In genomic region chr4:574346-575161, GRCh38 we compare ENCODE assay signal across 12 cellular contexts. TPM values are rescaled to one million over a fixed set of nuclear protein-coding genes. Genes with fewer than 3 reads are reported as not detected.
DNase-seq lines count a peak whose midpoint lies in the region; ATAC-seq lines count a peak whose summit lies in the region.
"Had no signal": no experiment of that assay in that cellular context is flagged by ENCODE, and none has a peak within 500 bp of the region (broad histone marks: within the 10 kb centered on the region; RNA-seq: fewer than 3 reads in every experiment).

No MANE protein-coding gene starts in this region.

- DNase-seq in activated naive CD8-positive, alpha-beta T cell treated with anti-CD3 and anti-CD28 coated beads, Interleukin-2, amount 10 ng/mL, durations not matched to agents 7 days and 5 days = no peak
- no peak for DNase-seq in activated naive CD8-positive, alpha-beta T cell treated with anti-CD3 and anti-CD28 coated beads, Interleukin-2, amount 50 U/mL, for 24 hours
- DNase-seq in T-cell (no peak), iPS DF 6.9 (ENCODE audit: low read depth, low spot score) (no peak), DMS153 (lab: John Stamatoyannopoulos, UW) (no peak), retina (no peak), T-helper 2 cell (no peak)
- DNase-seq: NCI-H1436, NCI-H524 treated with DMSO at 0.1 percent for 48 hours had no signal

- H3K4me1 Mint-ChIP-seq in activated naive CD8-positive, alpha-beta T cell treated with anti-CD3 and anti-CD28 coated beads, Interleukin-2, amount 10 ng/mL, durations not matched to agents 7 days and 5 days = peaks cover 10% of the 10 kb centered on the region
- peaks cover 13% of the 10 kb centered on the region for H3K4me1 Mint-ChIP-seq in activated naive CD8-positive, alpha-beta T cell treated with anti-CD3 and anti-CD28 coated beads, Interleukin-2, amount 50 U/mL, for 24 hours
- H3K4me1 Mint-ChIP-seq in T-cell = peaks cover 13 to 15% (median 15%) of the 10 kb centered on the region in 3 donors
- H3K4me1 Mint-ChIP-seq in stimulated activated memory B cell treated with anti-CD40 and anti-IgM and Interleukin-4, amounts not matched to agents 10 μg/mL and 1 μg/mL and 100 μg/mL, for 72 hours = peaks cover 25% of the 10 kb centered on the region

- peaks cover 10% of the 10 kb centered on the region for H3K9me3 Mint-ChIP-seq in activated naive CD8-positive, alpha-beta T cell treated with anti-CD3 and anti-CD28 coated beads, Interleukin-2, amount 10 ng/mL, durations not matched to agents 7 days and 5 days
- no peaks in the 10 kb centered on the region for H3K9me3 Mint-ChIP-seq in activated naive CD8-positive, alpha-beta T cell treated with anti-CD3 and anti-CD28 coated beads, Interleukin-2, amount 50 U/mL, for 24 hours
- H3K9me3 Mint-ChIP-seq in T-cell = peaks cover 0 to 4% (median 0%) of the 10 kb centered on the region in 3 donors
- H3K9me3 Mint-ChIP-seq in stimulated activated memory B cell treated with anti-CD40 and anti-IgM and Interleukin-4, amounts not matched to agents 10 μg/mL and 1 μg/mL and 100 μg/mL, for 72 hours = peaks cover 9% of the 10 kb centered on the region

- CTCF ChIA-PET in T-cell (lab: Charles Lee) = no interaction called here

- H3K4me3 ChIP-seq in iPS DF 6.9 (ENCODE audit: low read length) = peak overlapping the region; percentile 18; the same call in 1 of the 2 replicates

- H3K9me3 ChIP-seq in iPS DF 6.9 (ENCODE audit: control insufficient read depth, insufficient read depth, low read length) = no peaks in the 10 kb centered on the region

- H3K27ac ChIP-seq in iPS DF 6.9 (ENCODE audit: low read length) = no peak overlapping the region

- POLR2A ChIA-PET in activated naive CD8-positive, alpha-beta T cell treated with anti-CD3 and anti-CD28 coated beads, Interleukin-2, amount 10 ng/mL, durations not matched to agents 7 days and 5 days (lab: Charles Lee) = no interaction called here
- POLR2A ChIA-PET in T-cell (lab: Charles Lee) = no interaction called here

- H3K36me3 ChIP-seq in iPS DF 6.9 (ENCODE audit: control insufficient read depth, insufficient read depth, low read length) = no peaks in the 10 kb centered on the region

- H3K27ac Mint-ChIP-seq in activated naive CD8-positive, alpha-beta T cell treated with anti-CD3 and anti-CD28 coated beads, Interleukin-2, amount 10 ng/mL, durations not matched to agents 7 days and 5 days = peak overlapping the region; percentile 63
- no peak overlapping the region for H3K27ac Mint-ChIP-seq in activated naive CD8-positive, alpha-beta T cell treated with anti-CD3 and anti-CD28 coated beads, Interleukin-2, amount 50 U/mL, for 24 hours
- no peak overlapping the region for H3K27ac Mint-ChIP-seq in T-cell
- peak overlapping the region; percentile 20 for H3K27ac Mint-ChIP-seq in stimulated activated memory B cell treated with anti-CD40 and anti-IgM and Interleukin-4, amounts not matched to agents 10 μg/mL and 1 μg/mL and 100 μg/mL, for 72 hours

- WGBS in iPS DF 6.9 (ENCODE audit: insufficient coverage, insufficient read length) = no CpG with 5 or more reads among the region's 68 CpGs

- ATAC-seq in activated naive CD8-positive, alpha-beta T cell treated with anti-CD3 and anti-CD28 coated beads, Interleukin-2, amount 10 ng/mL, durations not matched to agents 7 days and 5 days (ENCODE audit: low read depth) = no peak
- ATAC-seq in activated naive CD8-positive, alpha-beta T cell treated with anti-CD3 and anti-CD28 coated beads, Interleukin-2, amount 50 U/mL, for 24 hours = no peak
- no peak for ATAC-seq in T-cell (replicated peaks in 1 of 4)
- ATAC-seq in stimulated activated memory B cell treated with anti-CD40 and anti-IgM and Interleukin-4, amounts not matched to agents 10 μg/mL and 1 μg/mL and 100 μg/mL, for 72 hours = no peak

- peaks cover 46% of the 10 kb centered on the region for H3K27me3 ChIP-seq in iPS DF 6.9 (ENCODE audit: control insufficient read depth, insufficient read depth, low read length)

- H3K36me3 Mint-ChIP-seq in activated naive CD8-positive, alpha-beta T cell treated with anti-CD3 and anti-CD28 coated beads, Interleukin-2, amount 10 ng/mL, durations not matched to agents 7 days and 5 days = peaks cover 7% of the 10 kb centered on the region
- no peaks in the 10 kb centered on the region for H3K36me3 Mint-ChIP-seq in activated naive CD8-positive, alpha-beta T cell treated with anti-CD3 and anti-CD28 coated beads, Interleukin-2, amount 50 U/mL, for 24 hours (ENCODE audit: low read depth)
- H3K36me3 Mint-ChIP-seq in T-cell = no peaks in the 10 kb centered on the region
- peaks cover 11% of the 10 kb centered on the region for H3K36me3 Mint-ChIP-seq in stimulated activated memory B cell treated with anti-CD40 and anti-IgM and Interleukin-4, amounts not matched to agents 10 μg/mL and 1 μg/mL and 100 μg/mL, for 72 hours

- peaks cover 6% of the 10 kb centered on the region for H3K4me1 ChIP-seq in iPS DF 6.9 (ENCODE audit: control insufficient read depth, insufficient read depth, low read length)

- H3K4me3 Mint-ChIP-seq in activated naive CD8-positive, alpha-beta T cell treated with anti-CD3 and anti-CD28 coated beads, Interleukin-2, amount 10 ng/mL, durations not matched to agents 7 days and 5 days = peak overlapping the region; percentile 54
- no peak overlapping the region for H3K4me3 Mint-ChIP-seq in activated naive CD8-positive, alpha-beta T cell treated with anti-CD3 and anti-CD28 coated beads, Interleukin-2, amount 50 U/mL, for 24 hours
- H3K4me3 Mint-ChIP-seq in T-cell = peak overlapping the region; percentile 25 to 64 (median 36)
- peak overlapping the region; percentile 61 for H3K4me3 Mint-ChIP-seq in stimulated activated memory B cell treated with anti-CD40 and anti-IgM and Interleukin-4, amounts not matched to agents 10 μg/mL and 1 μg/mL and 100 μg/mL, for 72 hours

- H3K27me3 Mint-ChIP-seq in activated naive CD8-positive, alpha-beta T cell treated with anti-CD3 and anti-CD28 coated beads, Interleukin-2, amount 10 ng/mL, durations not matched to agents 7 days and 5 days = peaks cover 49% of the 10 kb centered on the region
- H3K27me3 Mint-ChIP-seq in activated naive CD8-positive, alpha-beta T cell treated with anti-CD3 and anti-CD28 coated beads, Interleukin-2, amount 50 U/mL, for 24 hours = peaks cover 65% of the 10 kb centered on the region
- peaks cover 54 to 68% of the 10 kb centered on the region in 2 donors for H3K27me3 Mint-ChIP-seq in T-cell
- H3K27me3 Mint-ChIP-seq in stimulated activated memory B cell treated with anti-CD40 and anti-IgM and Interleukin-4, amounts not matched to agents 10 μg/mL and 1 μg/mL and 100 μg/mL, for 72 hours = peaks cover 82% of the 10 kb centered on the region

RNA-seq across cellular contexts. Expression of gene TMEM271, which starts 1.5 kb away (rescaled TPM):
- total RNA-seq in activated naive CD8-positive, alpha-beta T cell treated with anti-CD3 and anti-CD28 coated beads, Interleukin-2, amount 10 ng/mL, durations not matched to agents 7 days and 5 days = not detected
- total RNA-seq in T-cell = not detected
- total RNA-seq: activated CD8-positive, alpha-beta memory T cell treated with anti-CD3 and anti-CD28 coated beads for 36 hours; dermis blood vessel endothelial cell had no signal

RNA-seq across cellular contexts. Expression of gene PDE6B, which starts 50.8 kb away (rescaled TPM):
- total RNA-seq in activated naive CD8-positive, alpha-beta T cell treated with anti-CD3 and anti-CD28 coated beads, Interleukin-2, amount 10 ng/mL, durations not matched to agents 7 days and 5 days = 10 to 100 TPM; 16.6 to 23.2 TPM
- 10 to 100 TPM; 14.2 to 21.7 (median 19.8) TPM for total RNA-seq in T-cell

Comparison
In these comparisons a context has a peak if more than half of its experiments do, and no peak if none do; other contexts are left out.
1. H3K27ac Mint-ChIP-seq: peak in activated naive CD8-positive, alpha-beta T cell treated with anti-CD3 and anti-CD28 coated beads, Interleukin-2, amount 10 ng/mL, durations not matched to agents 7 days and 5 days (single experiment) and stimulated activated memory B cell treated with anti-CD40 and anti-IgM and Interleukin-4, amounts not matched to agents 10 μg/mL and 1 μg/mL and 100 μg/mL, for 72 hours (single experiment); none in activated naive CD8-positive, alpha-beta T cell treated with anti-CD3 and anti-CD28 coated beads, Interleukin-2, amount 50 U/mL, for 24 hours (single experiment) and T-cell (0 of 2).